ENCODE assay signal across 27 cellular contexts in the genomic region with DNA sequence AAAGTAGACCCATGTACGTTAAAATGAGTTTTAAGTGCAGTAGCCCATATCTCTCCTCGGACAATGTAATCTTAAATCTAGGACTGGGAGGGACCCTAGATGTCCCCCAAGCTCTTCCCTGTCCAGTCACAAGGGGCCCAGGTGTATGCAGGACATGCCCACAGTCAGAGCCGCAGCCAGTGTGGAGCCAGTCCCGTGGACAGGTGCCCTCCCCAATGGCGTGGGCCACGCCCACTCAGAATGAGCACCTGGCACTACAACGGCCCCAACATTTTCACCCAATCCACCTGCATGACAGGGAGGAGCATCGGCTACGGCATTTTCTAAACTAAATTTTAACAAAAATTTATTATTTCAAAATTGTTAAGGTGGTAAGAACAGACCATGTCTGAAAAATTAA.
"Had no signal": no experiment of that assay in that cellular context is flagged by ENCODE, and none has a peak within 500 bp of the region (broad histone marks: within the 10 kb centered on the region; RNA-seq: fewer than 3 reads in every experiment).

No MANE protein-coding gene starts in this region.

- H3K27ac ChIP-seq: heart right ventricle, hepatocyte, parathyroid adenoma, right atrium auricular region, right lobe of liver, skin epidermis, tibial nerve, upper lobe of left lung, vagina had no signal

- H3K4me2 ChIP-seq: hepatocyte had no signal

- H3K36me3 ChIP-seq: right atrium auricular region, right lobe of liver, vagina had no signal

- H3K27me3 ChIP-seq: heart right ventricle, hepatocyte, right atrium auricular region, right lobe of liver, tibial nerve, upper lobe of left lung, vagina had no signal

- H3K4me3 Mint-ChIP-seq: naive thymus-derived CD4-positive, alpha-beta T cell; natural killer cell treated with Interleukin-12 subunit alpha and Interleukin-12 subunit beta and Interleukin-15 and Interleukin-18, amount 100 ng/mL, for 72 hours; neural crest cell; stimulated activated effector memory CD8-positive, alpha-beta T cell treated with anti-CD3 and anti-CD28 coated beads, Interleukin-12 subunit alpha, Interleukin-12 subunit beta, amount 100 ng/mL, for 72 hours; stimulated activated naive CD8-positive, alpha-beta T cell treated with anti-CD3 and anti-CD28 coated beads, Interleukin-15, Interleukin-2, amounts not matched to agents 100 ng/mL and 50 ng/mL, for 24 hours had no signal

- H3K9me3 ChIP-seq: heart right ventricle, mucosa of descending colon, right atrium auricular region, right lobe of liver, tibial nerve, upper lobe of left lung, vagina had no signal

- H3K9ac ChIP-seq: parathyroid adenoma had no signal

- H3K27ac Mint-ChIP-seq: naive thymus-derived CD4-positive, alpha-beta T cell; natural killer cell treated with Interleukin-12 subunit alpha and Interleukin-12 subunit beta and Interleukin-15 and Interleukin-18, amount 100 ng/mL, for 72 hours; progenitor cell of endocrine pancreas; stimulated activated effector memory CD8-positive, alpha-beta T cell treated with anti-CD3 and anti-CD28 coated beads, Interleukin-12 subunit alpha, Interleukin-12 subunit beta, amount 100 ng/mL, for 72 hours; stimulated activated naive CD8-positive, alpha-beta T cell treated with anti-CD3 and anti-CD28 coated beads, Interleukin-15, Interleukin-2, amounts not matched to agents 100 ng/mL and 50 ng/mL, for 24 hours had no signal

- FAIRE-seq: keratinocyte had no signal

- H3K4me1 ChIP-seq: heart right ventricle, parathyroid adenoma, right atrium auricular region, right lobe of liver, upper lobe of left lung, vagina had no signal

- DNase-seq: heart right ventricle; kidney glomerular epithelial cell; left cardiac atrium; left ventricle myocardium superior; mesendoderm; midbrain; mucosa of descending colon; naive thymus-derived CD4-positive, alpha-beta T cell; nucleus accumbens; right lobe of liver; stimulated activated CD4-positive, alpha-beta T cell treated with anti-CD3 and anti-CD28 coated beads, Interleukin-4, amount 100 ng/mL, for 24 hours; stimulated activated naive CD4-positive, alpha-beta T cell; upper lobe of left lung had no signal

- ATAC-seq: heart right ventricle; left cardiac atrium; left lobe of liver; left ventricle myocardium superior; mucosa of descending colon; naive thymus-derived CD4-positive, alpha-beta T cell; natural killer cell treated with Interleukin-12 subunit alpha and Interleukin-12 subunit beta and Interleukin-15 and Interleukin-18, amount 100 ng/mL, for 72 hours; stimulated activated effector memory CD8-positive, alpha-beta T cell treated with anti-CD3 and anti-CD28 coated beads, Interleukin-12 subunit alpha, Interleukin-12 subunit beta, amount 100 ng/mL, for 72 hours had no signal

- H3K4me3 ChIP-seq: heart right ventricle, hepatocyte, lung, mucosa of descending colon, right atrium auricular region, right lobe of liver, skin epidermis, tibial nerve, upper lobe of left lung, vagina had no signal

- H3K36me3 Mint-ChIP-seq: natural killer cell treated with Interleukin-12 subunit alpha and Interleukin-12 subunit beta and Interleukin-15 and Interleukin-18, amount 100 ng/mL, for 72 hours; stimulated activated effector memory CD8-positive, alpha-beta T cell treated with anti-CD3 and anti-CD28 coated beads, Interleukin-12 subunit alpha, Interleukin-12 subunit beta, amount 100 ng/mL, for 72 hours had no signal

- H3K79me2 ChIP-seq: hepatocyte, parathyroid adenoma had no signal

- H3K27me3 Mint-ChIP-seq: naive thymus-derived CD4-positive, alpha-beta T cell; natural killer cell treated with Interleukin-12 subunit alpha and Interleukin-12 subunit beta and Interleukin-15 and Interleukin-18, amount 100 ng/mL, for 72 hours; progenitor cell of endocrine pancreas; stimulated activated naive CD8-positive, alpha-beta T cell treated with anti-CD3 and anti-CD28 coated beads, Interleukin-15, Interleukin-2, amounts not matched to agents 100 ng/mL and 50 ng/mL, for 24 hours had no signal

- H3K4me1 Mint-ChIP-seq: neural crest cell; stimulated activated effector memory CD8-positive, alpha-beta T cell treated with anti-CD3 and anti-CD28 coated beads, Interleukin-12 subunit alpha, Interleukin-12 subunit beta, amount 100 ng/mL, for 72 hours had no signal

- H3K9me3 Mint-ChIP-seq: natural killer cell treated with Interleukin-12 subunit alpha and Interleukin-12 subunit beta and Interleukin-15 and Interleukin-18, amount 100 ng/mL, for 72 hours; stimulated activated effector memory CD8-positive, alpha-beta T cell treated with anti-CD3 and anti-CD28 coated beads, Interleukin-12 subunit alpha, Interleukin-12 subunit beta, amount 100 ng/mL, for 72 hours; stimulated activated naive CD8-positive, alpha-beta T cell treated with anti-CD3 and anti-CD28 coated beads, Interleukin-15, Interleukin-2, amounts not matched to agents 100 ng/mL and 50 ng/mL, for 24 hours had no signal

- H2AFZ ChIP-seq: hepatocyte, parathyroid adenoma had no signal
